Comparison of ENCODE assay signal across 9 cellular contexts in genomic region chr7:104328308-104328969, GRCh38. TPM values are rescaled to one million over a fixed set of nuclear protein-coding genes. Genes with fewer than 3 reads are reported as not detected.
DNase-seq lines count a peak whose midpoint lies in the region; ATAC-seq and TF ChIP-seq lines count a peak whose summit lies in the region.
"Had no signal": no experiment of that assay in that cellular context is flagged by ENCODE, and none has a peak within 500 bp of the region (broad histone marks: within the 10 kb centered on the region; RNA-seq: fewer than 3 reads in every experiment).

Gene LHFPL3 (plus strand): TSS chr7:104328603.

- TF ChIP-seq CTCF in coronary artery (IDR thresholded peaks at IDR 0.05) (no peak), omental fat pad (IDR thresholded peaks at IDR 0.05) (no peak)

- no peak within 1 kb of the TSS for H3K27ac ChIP-seq in coronary artery
- H3K27ac ChIP-seq: Peyer's patch had no signal

- DNase-seq in DMS53 (lab: John Stamatoyannopoulos, UW) = peak; percentile 85
- DNase-seq in NCI-H2107 treated with DMSO at 0.1 percent for 48 hours (lab: John Stamatoyannopoulos, UW; ENCODE audit: unreplicated experiment) = peak; percentile 19
- DNase-seq in coronary artery (ENCODE audit: low spot score) = no peak
- DNase-seq in omental fat pad (ENCODE audit: low spot score) = no peak
- no peak for DNase-seq in inferior parietal cortex (ENCODE audit: extremely low spot score)
- DNase-seq in left lobe of liver (ENCODE audit: low spot score) = no peak
- DNase-seq in activated naive CD4-positive, alpha-beta T cell (lab: John Stamatoyannopoulos, UW) = no peak

- peak; percentile 10 for ATAC-seq in omental fat pad (ENCODE audit: low FRiP score)
- no peak for ATAC-seq in left lobe of liver
- no peak for ATAC-seq in HG02885 (IDR thresholded peaks at IDR 0.05; ENCODE audit: poor library complexity, unreplicated experiment)

- H3K4me3 ChIP-seq in coronary artery = peak within 1 kb of the TSS; percentile 62

RNA-seq across cellular contexts. Expression of gene LHFPL3, which starts in this region (rescaled TPM):
- total RNA-seq in omental fat pad = not detected
- total RNA-seq in left lobe of liver = not detected
- total RNA-seq: Peyer's patch had no signal

Comparison
In these comparisons a context has a peak if more than half of its experiments do, and no peak if none do; other contexts are left out.
1. Peak in ATAC-seq in omental fat pad; RNA of the gene not detected or under 1 TPM.
2. DNase-seq: peak in DMS53 (single experiment) and NCI-H2107 treated with DMSO at 0.1 percent for 48 hours (single experiment); none in coronary artery (single experiment), omental fat pad (single experiment), inferior parietal cortex (single experiment), left lobe of liver (single experiment) and activated naive CD4-positive, alpha-beta T cell (0 of 4).